ENCODE assay signal across 16 cellular contexts in the genomic region with DNA sequence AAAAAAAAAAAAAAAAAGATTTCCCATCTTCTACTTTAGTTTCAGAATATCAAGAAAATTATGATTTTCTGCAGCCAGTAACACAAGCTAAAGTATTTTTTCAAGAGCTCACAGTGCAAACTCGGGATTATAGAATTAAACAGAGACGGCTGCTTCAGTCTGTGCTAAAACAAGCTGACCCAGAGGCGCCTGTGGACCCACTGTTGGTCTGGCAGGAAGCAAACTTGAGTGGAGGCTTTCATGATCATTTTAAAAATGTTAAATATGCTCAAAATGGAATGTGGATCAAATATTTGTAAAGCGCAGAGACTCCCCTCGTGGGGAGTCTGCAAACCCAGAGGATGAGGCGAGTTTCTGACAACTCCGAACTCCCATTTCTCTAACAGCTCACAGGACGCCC. TPM values are rescaled to one million over a fixed set of nuclear protein-coding genes. Genes with fewer than 3 reads are reported as not detected.
DNase-seq lines count a peak whose midpoint lies in the region; ATAC-seq and TF ChIP-seq lines count a peak whose summit lies in the region.
"Had no signal": no experiment of that assay in that cellular context is flagged by ENCODE, and none has a peak within 500 bp of the region (broad histone marks: within the 10 kb centered on the region; RNA-seq: fewer than 3 reads in every experiment).

No MANE protein-coding gene starts in this region.

- 56% methylated on average over 8 of the region's 8 CpGs for WGBS in esophagus muscularis mucosa
- 72 to 75% methylated on average over 8 of the region's 8 CpGs for WGBS in body of pancreas, 2 donors

- no peaks in the 10 kb centered on the region for H3K27me3 Mint-ChIP-seq in mesothelial cell of epicardium (ENCODE audit: low read depth)

- no peak for TF ChIP-seq EP300 in esophagus muscularis mucosa (IDR thresholded peaks at IDR 0.05)

- H3K27me3 ChIP-seq in esophagus muscularis mucosa = no peaks in the 10 kb centered on the region
- no peaks in the 10 kb centered on the region for H3K27me3 ChIP-seq in rectal smooth muscle tissue (ENCODE audit: control insufficient read depth, insufficient read depth, low read length)
- no peaks in the 10 kb centered on the region for H3K27me3 ChIP-seq in body of pancreas
- H3K27me3 ChIP-seq in effector memory CD4-positive, alpha-beta T cell (replicated peaks; ENCODE audit: control insufficient read depth, insufficient read depth, low read length, poor library complexity, severe bottlenecking) = no peaks in the 10 kb centered on the region

- H3K4me1 Mint-ChIP-seq in mesothelial cell of epicardium = peaks cover 30% of the 10 kb centered on the region

- H3K27ac Mint-ChIP-seq in mesothelial cell of epicardium = peak overlapping the region; percentile 91

- H3K27ac ChIP-seq in esophagus muscularis mucosa (replicated peaks in 1 of 4) = peak overlapping the region; percentile 57 to 77 (median 74)
- peak overlapping the region; percentile 63 for H3K27ac ChIP-seq in rectal smooth muscle tissue (ENCODE audit: low read depth, low read length)
- H3K27ac ChIP-seq in body of pancreas = no peak overlapping the region
- no peak overlapping the region for H3K27ac ChIP-seq in effector memory CD4-positive, alpha-beta T cell (ENCODE audit: insufficient read depth, low read length, poor library complexity, severe bottlenecking)

- no peaks in the 10 kb centered on the region for H3K9me3 ChIP-seq in esophagus muscularis mucosa
- H3K9me3 ChIP-seq in body of pancreas = no peaks in the 10 kb centered on the region
- no peaks in the 10 kb centered on the region for H3K9me3 ChIP-seq in effector memory CD4-positive, alpha-beta T cell (ENCODE audit: control insufficient read depth, low read length)

- peaks cover 20% of the 10 kb centered on the region for H3K36me3 Mint-ChIP-seq in mesothelial cell of epicardium

- TF ChIP-seq CTCF in esophagus muscularis mucosa (IDR thresholded peaks at IDR 0.05) (no peak), mesothelial cell of epicardium (IDR thresholded peaks at IDR 0.05; ENCODE audit: unreplicated experiment) (no peak), body of pancreas (IDR thresholded peaks at IDR 0.05) (no peak)

- no peak overlapping the region for H3K9ac ChIP-seq in rectal smooth muscle tissue (ENCODE audit: low read length)

- H3K36me3 ChIP-seq in esophagus muscularis mucosa (no peaks in the 10 kb centered on the region), rectal smooth muscle tissue (ENCODE audit: control insufficient read depth, insufficient read depth, low read length) (no peaks in the 10 kb centered on the region), body of pancreas (replicated peaks in 1 of 2; ENCODE audit: insufficient read depth in 1 of 2, low read depth in 2 of 2) (no peaks in the 10 kb centered on the region)
- no peaks in the 10 kb centered on the region for H3K36me3 ChIP-seq in effector memory CD4-positive, alpha-beta T cell (ENCODE audit: control insufficient read depth, insufficient read depth, low read length)

- TF ChIP-seq POLR2A in esophagus muscularis mucosa (IDR thresholded peaks at IDR 0.05; ENCODE audit: low read depth) = no peak
- TF ChIP-seq POLR2A in body of pancreas (IDR thresholded peaks at IDR 0.05) = no peak

- ATAC-seq in body of pancreas = no peak
- no peak for ATAC-seq in HG02763 (IDR thresholded peaks at IDR 0.05; ENCODE audit: unreplicated experiment)
- ATAC-seq: K562 had no signal

- H3K4me3 Mint-ChIP-seq in mesothelial cell of epicardium = no peak overlapping the region

- H3K4me1 ChIP-seq in esophagus muscularis mucosa (peaks cover 0 to 70% (median 61%) of the 10 kb centered on the region in 4 donors), rectal smooth muscle tissue (ENCODE audit: control insufficient read depth, insufficient read depth, low read length) (peaks cover 20% of the 10 kb centered on the region), body of pancreas (no peaks in the 10 kb centered on the region)
- H3K4me1 ChIP-seq in effector memory CD4-positive, alpha-beta T cell (ENCODE audit: control insufficient read depth, insufficient read depth, low read length, poor library complexity, severe bottlenecking) = no peaks in the 10 kb centered on the region

- no peak overlapping the region for H3K4me3 ChIP-seq in esophagus muscularis mucosa
- H3K4me3 ChIP-seq in rectal smooth muscle tissue (ENCODE audit: low read length) = no peak overlapping the region
- no peak overlapping the region for H3K4me3 ChIP-seq in body of pancreas
- no peak overlapping the region for H3K4me3 ChIP-seq in effector memory CD4-positive, alpha-beta T cell (ENCODE audit: insufficient read depth, low read depth, low read length, poor library complexity, severe bottlenecking)
- H3K4me3 ChIP-seq: K562 had no signal

- peaks cover 9% of the 10 kb centered on the region for H3K9me3 Mint-ChIP-seq in mesothelial cell of epicardium

- DNase-seq in esophagus muscularis mucosa (ENCODE audit: extremely low spot score) (no peak), mesothelial cell of epicardium (ENCODE audit: low spot score in 2 of 2, unreplicated experiment in 2 of 2) (no peak), body of pancreas (no peak), NCI-H524 (lab: John Stamatoyannopoulos, UW) (no peak)
- DNase-seq in effector memory CD4-positive, alpha-beta T cell = no peak
- DNase-seq: ACHN, C1 segment of cervical spinal cord, NCI-H1092 treated with DMSO at 0.1 percent for 48 hours, NCI-H2081, NCI-H2171 treated with DMSO at 0.1 percent for 48 hours, NCI-H446 treated with DMSO at 0.1 percent for 48 hours, NCI-H774, SHP77 treated with DMSO at 0.1 percent for 48 hours had no signal

- intact Hi-C loops in esophagus muscularis mucosa (cut with DNase I) (loop anchor here (5.0 kb wide), 1 partner anchor 35 kb away; no protein-coding TSS in a partner anchor), body of pancreas (cut with DNase I) (no loop called here)

RNA-seq across cellular contexts. Expression of a gene that starts 13.0 kb away (rescaled TPM):
- total RNA-seq in esophagus muscularis mucosa (10 to 100 TPM; 37.4 to 71.8 (median 59.4) TPM), mesothelial cell of epicardium (36.7 to 41.0 TPM (median 39.7 TPM) in 3 replicates), body of pancreas (1 to 10 TPM; 4.0 to 5.4 TPM)

Comparison
In these comparisons a context has a peak if more than half of its experiments do, and no peak if none do; other contexts are left out.
1. H3K27ac ChIP-seq: peak in esophagus muscularis mucosa (4 of 4) and rectal smooth muscle tissue (single experiment); none in body of pancreas (0 of 4) and effector memory CD4-positive, alpha-beta T cell (single experiment).